Comparison of ENCODE assay signal across 8 cellular contexts in the genomic region with DNA sequence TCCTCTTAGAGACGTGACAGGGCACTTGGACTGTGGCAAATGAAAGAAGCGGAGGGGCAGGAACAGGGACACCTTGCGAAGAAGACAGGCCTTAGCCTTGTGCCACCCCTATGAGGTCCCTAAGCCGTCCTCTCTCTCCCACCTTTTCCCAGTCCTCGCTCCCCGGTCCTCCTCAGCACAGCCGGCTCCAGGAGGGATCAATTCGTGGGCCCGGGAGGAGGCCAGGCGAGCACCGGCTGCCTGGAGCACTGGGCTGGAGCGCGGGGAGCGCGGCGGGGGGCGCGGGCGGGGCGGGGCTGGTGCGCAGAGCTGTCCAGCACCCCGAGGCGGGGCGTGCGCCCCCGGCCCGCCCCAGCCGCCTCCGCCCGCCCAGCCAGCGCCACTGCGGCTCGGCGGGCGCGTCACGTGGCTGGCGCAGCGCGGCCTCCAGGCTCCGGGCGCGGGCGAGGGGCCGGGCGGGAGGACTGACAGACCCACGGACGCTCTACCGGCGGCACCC. TPM values are rescaled to one million over a fixed set of nuclear protein-coding genes. Genes with fewer than 3 reads are reported as not detected.
A peak's percentile ranks its signal among the peaks of the same experiment; 100 is the strongest.
DNase-seq lines count a peak whose midpoint lies in the region; TF ChIP-seq lines count a peak whose summit lies in the region.

TSS of gene LRP3 (plus strand) at position 467 of the 499 bp plus-strand sequence. CDS start 456 bp downstream, outside the sequence.

- H3K4me2 ChIP-seq in PC-9, result peak within 1 kb of the TSS; percentile 64

- H3K27me3 ChIP-seq in PC-9 (ENCODE audit: insufficient read depth, low read depth), result peaks cover 24% of the 10 kb centered on the region
- H3K27me3 ChIP-seq in endodermal cell (ENCODE audit: control insufficient read depth, insufficient read depth, low read length, poor library complexity, severe bottlenecking), result peaks cover 18% of the 10 kb centered on the region
- peaks cover 19% of the 10 kb centered on the region for H3K27me3 ChIP-seq in transverse colon

- BruUV-seq in PC-9 (replicated peaks; lab: Mats Ljungman, UMichigan), result no TSS peak

- H3F3A ChIP-seq in PC-9 (ENCODE audit: insufficient read depth, low read depth), result no peaks in the 10 kb centered on the region

- no peaks in the 10 kb centered on the region for H4K20me1 ChIP-seq in PC-9 (ENCODE audit: insufficient read depth)

- CTCF ChIA-PET in activated CD4-positive, alpha-beta memory T cell treated with anti-CD3 and anti-CD28 coated beads for 36 hours (lab: Charles Lee), result no interaction called here
- CTCF ChIA-PET in activated CD4-positive, alpha-beta memory T cell treated with anti-CD3 and anti-CD28 coated beads, Interleukin-2, amount 10 ng/mL, durations not matched to agents 7 days and 5 days (lab: Charles Lee), result no interaction called here
- CTCF ChIA-PET in PC-9 (lab: Charles Lee), result no interaction called here

- POLR2A ChIA-PET in activated CD4-positive, alpha-beta memory T cell treated with anti-CD3 and anti-CD28 coated beads for 36 hours (lab: Charles Lee), result no interaction called here
- POLR2A ChIA-PET in activated CD4-positive, alpha-beta memory T cell treated with anti-CD3 and anti-CD28 coated beads, Interleukin-2, amount 10 ng/mL, durations not matched to agents 7 days and 5 days (lab: Charles Lee), result no interaction called here
- POLR2A ChIA-PET in PC-9 (lab: Charles Lee; ENCODE audit: unreplicated experiment), result interaction anchor here (0.6 kb wide), 1 partner anchor 17 kb away, joined by 4 read pairs; no protein-coding TSS in a partner anchor

- peaks cover 39% of the 10 kb centered on the region for H3K27me3 Mint-ChIP-seq in activated CD4-positive, alpha-beta memory T cell treated with anti-CD3 and anti-CD28 coated beads for 36 hours
- H3K27me3 Mint-ChIP-seq in activated CD4-positive, alpha-beta memory T cell treated with anti-CD3 and anti-CD28 coated beads, Interleukin-2, amount 10 ng/mL, durations not matched to agents 7 days and 5 days, result peaks cover 42% of the 10 kb centered on the region
- H3K27me3 Mint-ChIP-seq in endodermal cell (ENCODE audit: insufficient read depth) (peaks cover 35% of the 10 kb centered on the region), mesothelial cell of epicardium (ENCODE audit: low read depth) (peaks cover 25% of the 10 kb centered on the region)

- H3K4me3 Mint-ChIP-seq in activated CD4-positive, alpha-beta memory T cell treated with anti-CD3 and anti-CD28 coated beads for 36 hours, result peak within 1 kb of the TSS; percentile 41
- no peak within 1 kb of the TSS for H3K4me3 Mint-ChIP-seq in activated CD4-positive, alpha-beta memory T cell treated with anti-CD3 and anti-CD28 coated beads, Interleukin-2, amount 10 ng/mL, durations not matched to agents 7 days and 5 days
- peak within 1 kb of the TSS; percentile 65 for H3K4me3 Mint-ChIP-seq in endodermal cell
- H3K4me3 Mint-ChIP-seq in mesothelial cell of epicardium, result peak within 1 kb of the TSS; percentile 82

- H3K36me3 ChIP-seq in PC-9 (ENCODE audit: low read depth) (no peaks in the 10 kb centered on the region), endodermal cell (ENCODE audit: control insufficient read depth, insufficient read depth, low read length) (no peaks in the 10 kb centered on the region), transverse colon (no peaks in the 10 kb centered on the region)

- H3K9ac ChIP-seq in endodermal cell (ENCODE audit: extremely low read depth, low read length, poor library complexity, severe bottlenecking), result peak within 1 kb of the TSS; percentile 44

- no peak within 1 kb of the TSS for H3K27ac Mint-ChIP-seq in activated CD4-positive, alpha-beta memory T cell treated with anti-CD3 and anti-CD28 coated beads for 36 hours
- H3K27ac Mint-ChIP-seq in activated CD4-positive, alpha-beta memory T cell treated with anti-CD3 and anti-CD28 coated beads, Interleukin-2, amount 10 ng/mL, durations not matched to agents 7 days and 5 days, result no peak within 1 kb of the TSS
- no peak within 1 kb of the TSS for H3K27ac Mint-ChIP-seq in endodermal cell
- no peak within 1 kb of the TSS for H3K27ac Mint-ChIP-seq in mesothelial cell of epicardium

- DNase-seq in activated CD4-positive, alpha-beta memory T cell treated with anti-CD3 and anti-CD28 coated beads for 36 hours, result no peak
- DNase-seq in activated CD4-positive, alpha-beta memory T cell treated with anti-CD3 and anti-CD28 coated beads, Interleukin-2, amount 10 ng/mL, durations not matched to agents 7 days and 5 days, result no peak
- DNase-seq in PC-9 (no peak), endodermal cell (peak; percentile 80), mesothelial cell of epicardium (ENCODE audit: low spot score in 2 of 2, unreplicated experiment in 2 of 2) (peak; percentile 54 to 64), transverse colon (peak; percentile 26)
- no peak for DNase-seq in stimulated activated CD4-positive, alpha-beta T cell treated with anti-CD3 and anti-CD28 coated beads, Interleukin-4, amount 100 ng/mL, for 1 hour
- DNase-seq in stimulated activated CD4-positive, alpha-beta T cell treated with anti-CD3 and anti-CD28 coated beads, Interleukin-2, amount 100 ng/mL, for 48 hours, result no peak

- H3K9me3 ChIP-seq in PC-9 (ENCODE audit: insufficient read depth, low read depth) (no peaks in the 10 kb centered on the region), endodermal cell (ENCODE audit: control insufficient read depth, low read length) (no peaks in the 10 kb centered on the region), transverse colon (no peaks in the 10 kb centered on the region)

- 5 to 60% methylated on average over 1 to 50 of the region's 50 CpGs for WGBS in endodermal cell (ENCODE audit: insufficient coverage in 1 of 2, insufficient read length in 1 of 2), 2 experiments
- WGBS in transverse colon (ENCODE audit: low coverage in 1 of 2), 2 donors, result 6% methylated on average over 40 of the region's 50 CpGs; no CpG with 5 or more reads in 1 of the 2 donors

- H3K27ac ChIP-seq in PC-9, result no peak within 1 kb of the TSS
- H3K27ac ChIP-seq in endodermal cell (ENCODE audit: low read depth, low read length), result no peak within 1 kb of the TSS
- H3K27ac ChIP-seq in transverse colon, result peak within 1 kb of the TSS; percentile 50 to 74 (median 64)

- H3K9me3 Mint-ChIP-seq in activated CD4-positive, alpha-beta memory T cell treated with anti-CD3 and anti-CD28 coated beads for 36 hours, result no peaks in the 10 kb centered on the region
- H3K9me3 Mint-ChIP-seq in activated CD4-positive, alpha-beta memory T cell treated with anti-CD3 and anti-CD28 coated beads, Interleukin-2, amount 10 ng/mL, durations not matched to agents 7 days and 5 days, result no peaks in the 10 kb centered on the region
- H3K9me3 Mint-ChIP-seq in endodermal cell (no peaks in the 10 kb centered on the region), mesothelial cell of epicardium (no peaks in the 10 kb centered on the region)

- in situ Hi-C loops in transverse colon (cut with MboI; ENCODE audit: low pct_ligation_motif_present in 1 of 4, low pct_unique_long_range_greater_than_20kb in 1 of 4, low sequenced_read_pairs in 3 of 4), result no loop called here

- no peaks in the 10 kb centered on the region for H3K79me2 ChIP-seq in PC-9 (ENCODE audit: low read depth)

- H2AFZ ChIP-seq in PC-9, result peak within 1 kb of the TSS; percentile 27; the same call in 1 of the 2 replicates

- no peak for TF ChIP-seq POLR2A in transverse colon (IDR thresholded peaks at IDR 0.05)

- H3K4me1 Mint-ChIP-seq in activated CD4-positive, alpha-beta memory T cell treated with anti-CD3 and anti-CD28 coated beads for 36 hours (ENCODE audit: low read depth), result no peaks in the 10 kb centered on the region
- no peaks in the 10 kb centered on the region for H3K4me1 Mint-ChIP-seq in activated CD4-positive, alpha-beta memory T cell treated with anti-CD3 and anti-CD28 coated beads, Interleukin-2, amount 10 ng/mL, durations not matched to agents 7 days and 5 days
- H3K4me1 Mint-ChIP-seq in endodermal cell (no peaks in the 10 kb centered on the region), mesothelial cell of epicardium (peaks cover 2% of the 10 kb centered on the region)

- H3K4me1 ChIP-seq in PC-9 (replicated peaks; ENCODE audit: insufficient read depth) (no peaks in the 10 kb centered on the region), endodermal cell (ENCODE audit: control insufficient read depth, insufficient read depth, low read length) (no peaks in the 10 kb centered on the region), transverse colon (peaks cover 0 to 13% (median 11%) of the 10 kb centered on the region in 4 donors)

- no peak for TF ChIP-seq EP300 in transverse colon (IDR thresholded peaks at IDR 0.05; ENCODE audit: low read depth)

- H3K9me2 ChIP-seq in PC-9 (ENCODE audit: insufficient read depth), result no peaks in the 10 kb centered on the region

- no peak for TF ChIP-seq CTCF in PC-9 (conservative IDR thresholded peaks at IDR 0.05)
- no peak for TF ChIP-seq CTCF in endodermal cell (conservative IDR thresholded peaks at IDR 0.05)
- no peak for TF ChIP-seq CTCF in mesothelial cell of epicardium (IDR thresholded peaks at IDR 0.05; ENCODE audit: unreplicated experiment)
- no peak for TF ChIP-seq CTCF in transverse colon (IDR thresholded peaks at IDR 0.05)

- H3K36me3 Mint-ChIP-seq in activated CD4-positive, alpha-beta memory T cell treated with anti-CD3 and anti-CD28 coated beads for 36 hours, result no peaks in the 10 kb centered on the region
- no peaks in the 10 kb centered on the region for H3K36me3 Mint-ChIP-seq in activated CD4-positive, alpha-beta memory T cell treated with anti-CD3 and anti-CD28 coated beads, Interleukin-2, amount 10 ng/mL, durations not matched to agents 7 days and 5 days (ENCODE audit: low read depth)
- H3K36me3 Mint-ChIP-seq in endodermal cell (ENCODE audit: low read depth) (peaks cover 10% of the 10 kb centered on the region), mesothelial cell of epicardium (no peaks in the 10 kb centered on the region)

- intact Hi-C loops in activated CD4-positive, alpha-beta memory T cell treated with anti-CD3 and anti-CD28 coated beads for 36 hours (cut with micrococcal nuclease), result no loop called here
- intact Hi-C loops in PC-9 (cut with micrococcal nuclease; ENCODE audit: unreplicated experiment) (no loop called here), transverse colon (cut with DNase I; ENCODE audit: low total_unique reads) (no loop called here)

- H3K4me3 ChIP-seq in PC-9, result peak within 1 kb of the TSS; percentile 51; the same call in 1 of the 2 replicates
- peak within 1 kb of the TSS; percentile 74 for H3K4me3 ChIP-seq in endodermal cell (ENCODE audit: low read length)
- H3K4me3 ChIP-seq in transverse colon, result peak within 1 kb of the TSS; percentile 67 to 79 (median 70)

RNA-seq across cellular contexts. Expression of gene LRP3, which starts in this region (rescaled TPM):
- under 1 TPM; 0.19 to 0.22 TPM for total RNA-seq in activated CD4-positive, alpha-beta memory T cell treated with anti-CD3 and anti-CD28 coated beads for 36 hours
- total RNA-seq in activated CD4-positive, alpha-beta memory T cell treated with anti-CD3 and anti-CD28 coated beads, Interleukin-2, amount 10 ng/mL, durations not matched to agents 7 days and 5 days, result not detected
- total RNA-seq in PC-9 (2021) (2.3 and 3.0 TPM in 2 replicates), endodermal cell (10 to 100 TPM; 21.2 to 34.4 TPM), mesothelial cell of epicardium (28.3 to 34.1 TPM (median 29.5 TPM) in 3 replicates), transverse colon (10 to 100 TPM; 12.5 to 23.6 (median 17.1) TPM)
- 34.1 TPM for polyA plus RNA-seq in endodermal cell (2013, experiment 1 of 2)
- polyA plus RNA-seq in endodermal cell (2013, experiment 2 of 2), result 28.8 TPM

Comparison
In these comparisons a context has a peak if more than half of its experiments do, and no peak if none do; other contexts are left out.
1. DNase-seq: peak in endodermal cell (single experiment), mesothelial cell of epicardium (2 of 2) and transverse colon (single experiment); none in activated CD4-positive, alpha-beta memory T cell treated with anti-CD3 and anti-CD28 coated beads for 36 hours (single experiment), activated CD4-positive, alpha-beta memory T cell treated with anti-CD3 and anti-CD28 coated beads, Interleukin-2, amount 10 ng/mL, durations not matched to agents 7 days and 5 days (single experiment), PC-9 (0 of 2), stimulated activated CD4-positive, alpha-beta T cell treated with anti-CD3 and anti-CD28 coated beads, Interleukin-4, amount 100 ng/mL, for 1 hour (single experiment) and stimulated activated CD4-positive, alpha-beta T cell treated with anti-CD3 and anti-CD28 coated beads, Interleukin-2, amount 100 ng/mL, for 48 hours (0 of 2).
2. H3K27ac ChIP-seq: peak in transverse colon (4 of 4); none in PC-9 (single experiment) and endodermal cell (single experiment).
3. Peak in every context shown above with its lines, with median percentiles within 50 percentile points of each other: H3K4me3 ChIP-seq.